ENCODE assay signal across 7 cellular contexts in the genomic region with DNA sequence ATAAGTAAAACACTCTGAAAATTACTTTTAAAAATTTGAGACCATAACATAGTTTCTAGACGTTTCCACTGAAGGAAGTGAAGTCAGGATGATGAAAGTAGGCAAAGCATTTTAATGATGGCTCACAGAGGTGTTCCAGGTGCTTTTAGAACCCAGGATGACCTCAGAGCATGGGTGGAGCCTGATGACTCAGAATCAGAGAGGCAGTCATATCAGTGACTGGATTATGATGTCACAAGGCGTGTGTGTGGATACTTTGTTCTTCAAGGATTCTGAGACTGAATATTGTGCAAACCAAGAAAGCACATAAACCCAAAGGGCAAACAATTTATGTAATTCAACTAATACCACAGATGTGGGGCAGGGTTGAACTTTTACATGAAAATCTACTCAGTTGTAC.
DNase-seq lines count a peak whose midpoint lies in the region; ATAC-seq and TF ChIP-seq lines count a peak whose summit lies in the region.

No MANE protein-coding gene starts in this region.

- H3K36me3 Mint-ChIP-seq in memory B cell: no peaks in the 10 kb centered on the region

- ATAC-seq in GM19023 (IDR thresholded peaks at IDR 0.05; ENCODE audit: unreplicated experiment) (peak; percentile 33), HG03558 (IDR thresholded peaks at IDR 0.05; ENCODE audit: extremely low read depth, unreplicated experiment) (peak; percentile 50), memory B cell (ENCODE audit: low read depth) (peak; percentile 53)

- CTCF ChIA-PET in HEK293T (lab: Yijun Ruan, JAX): interaction anchor here (0.5 kb wide), 1 partner anchor 107 kb away, joined by 3 read pairs; no protein-coding TSS in a partner anchor

- H3K4me3 Mint-ChIP-seq in memory B cell: no peak overlapping the region

- peaks cover 19% of the 10 kb centered on the region for H3K4me1 Mint-ChIP-seq in memory B cell

- H3K27me3 Mint-ChIP-seq in memory B cell: no peaks in the 10 kb centered on the region

- H3K27ac Mint-ChIP-seq in memory B cell: peak overlapping the region; percentile 64

- POLR2A ChIA-PET in HEK293T (lab: Yijun Ruan, JAX): no interaction called here

- no peaks in the 10 kb centered on the region for H3K9me3 Mint-ChIP-seq in memory B cell

- peak; percentile 38 for DNase-seq in activated CD8-positive, alpha-beta memory T cell treated with anti-CD3 and anti-CD28 coated beads, Interleukin-2, amount 50 U/mL, for 24 hours (ENCODE audit: extremely low read depth)
- DNase-seq in memory B cell (ENCODE audit: low spot score in 2 of 2) (no peak), SKM-1 (lab: John Stamatoyannopoulos, UW; ENCODE audit: unreplicated experiment) (no peak), DMS79 treated with DMSO at 0.1 percent for 48 hours (lab: John Stamatoyannopoulos, UW) (no peak), HEK293T (ENCODE audit: extremely low spot score) (no peak)

TF ChIP-seq in HEK293T, 16 proteins besides CTCF, POLR2A, EP300 and RAD21:
- TF ChIP-seq PKNOX1 (IDR thresholded peaks at IDR 0.05) (no peak), HDGF (IDR thresholded peaks at IDR 0.05; ENCODE audit: borderline replicate concordance) (no peak), FOXA1 (IDR thresholded peaks at IDR 0.05) (no peak), SP1 (IDR thresholded peaks at IDR 0.05) (no peak), ARNT (IDR thresholded peaks at IDR 0.05) (no peak), ZNF384 (IDR thresholded peaks at IDR 0.05) (no peak), FOXK2 (IDR thresholded peaks at IDR 0.05) (no peak)
